22 cellular contexts compared by ENCODE assay signal in genomic region chr12:90074086-90074485, GRCh38.
DNase-seq lines count a peak whose midpoint lies in the region; ATAC-seq and TF ChIP-seq lines count a peak whose summit lies in the region.
"Had no signal": no experiment of that assay in that cellular context is flagged by ENCODE, and none has a peak within 500 bp of the region (broad histone marks: within the 10 kb centered on the region; RNA-seq: fewer than 3 reads in every experiment).

No MANE protein-coding gene starts in this region.

- DNase-seq in GM12864 (ENCODE audit: low read depth) (peak; percentile 12), SIG-M5 (lab: John Stamatoyannopoulos, UW) (no peak), NCI-H82 treated with DMSO at 0.1 percent for 48 hours (lab: John Stamatoyannopoulos, UW; ENCODE audit: unreplicated experiment) (no peak), T-helper 9 cell (no peak), NK-92 (lab: John Stamatoyannopoulos, UW; ENCODE audit: unreplicated experiment) (no peak)
- DNase-seq: 8988T; activated CD4-positive, alpha-beta T cell treated with anti-CD3 and anti-CD28 coated beads for 1 hour; activated CD8-positive, alpha-beta memory T cell treated with anti-CD3 and anti-CD28 coated beads for 24 hours; activated T-cell treated with anti-CD3 and anti-CD28 coated beads, Interleukin-2, amount 50 U/mL, for 24 hours; body of pancreas; CD4-positive, alpha-beta memory T cell; DMS 273 treated with DMSO at 0.1 percent for 48 hours; H9; head of caudate nucleus; NCI-H1048; NCI-H187 treated with DMSO at 0.1 percent for 48 hours; NCI-H524 treated with DMSO at 0.1 percent for 48 hours had no signal

- peak; percentile 62 for ATAC-seq in GM19397 (IDR thresholded peaks at IDR 0.05; ENCODE audit: unreplicated experiment)
- ATAC-seq in HG02623 (IDR thresholded peaks at IDR 0.05; ENCODE audit: unreplicated experiment) = peak; percentile 71
- peak; percentile 62 for ATAC-seq in HG03342 (IDR thresholded peaks at IDR 0.05; ENCODE audit: unreplicated experiment)
- ATAC-seq: body of pancreas had no signal

- no peak overlapping the region for H3K4me3 ChIP-seq in GM12864 (ENCODE audit: low read depth, low read length)
- H3K4me3 ChIP-seq: body of pancreas, prostate gland, SJSA1 had no signal

- no peak for TF ChIP-seq CTCF in GM12864 (IDR thresholded peaks at IDR 0.05; ENCODE audit: low read depth, low read length, missing control alignments)
